ENCODE assay signal across 8 cellular contexts in genomic region chr2:86368181-86368824, GRCh38.
A peak's percentile ranks its signal among the peaks of the same experiment; 100 is the strongest.
DNase-seq lines count a peak whose midpoint lies in the region; ATAC-seq and TF ChIP-seq lines count a peak whose summit lies in the region.

No MANE protein-coding gene starts in this region.

- H3K27ac ChIP-seq in DND-41 (ENCODE audit: low read length) (no peak overlapping the region), HUES6 (ENCODE audit: low read depth, low read length) (no peak overlapping the region), SU-DHL-6 (ENCODE audit: low read depth, low read length) (no peak overlapping the region)

- H3K9ac ChIP-seq in DND-41 (ENCODE audit: low read depth, low read length) (no peak overlapping the region), HUES6 (ENCODE audit: low read length) (no peak overlapping the region), SU-DHL-6 (ENCODE audit: low read length) (no peak overlapping the region)

- H3K79me2 ChIP-seq in DND-41 (ENCODE audit: insufficient read depth, low read length) (no peaks in the 10 kb centered on the region), SU-DHL-6 (ENCODE audit: insufficient read depth, low read length) (no peaks in the 10 kb centered on the region)

- H3F3A ChIP-seq in SU-DHL-6 (ENCODE audit: insufficient read depth) = no peaks in the 10 kb centered on the region

- no peak overlapping the region for H3K4me2 ChIP-seq in DND-41 (ENCODE audit: insufficient read depth, low read length)
- H3K4me2 ChIP-seq in SU-DHL-6 (ENCODE audit: low read depth, low read length, poor library complexity, severe bottlenecking) = peak overlapping the region; percentile 40

- H3K4me3 ChIP-seq in DND-41 (ENCODE audit: low read depth in 1 of 2, low read length in 2 of 2) = no peak overlapping the region
- peak overlapping the region; percentile 17 for H3K4me3 ChIP-seq in HUES6 (ENCODE audit: low read depth, low read length)
- H3K4me3 ChIP-seq in SU-DHL-6 (ENCODE audit: insufficient read depth, low read length, poor library complexity, severe bottlenecking) = no peak overlapping the region
- H3K4me3 ChIP-seq in astrocyte of the spinal cord (ENCODE audit: low read depth, low read length) = no peak overlapping the region

- no peaks in the 10 kb centered on the region for H3K9me2 ChIP-seq in SU-DHL-6 (replicated peaks; ENCODE audit: insufficient read depth, low read length)

- DNase-seq in DND-41 = peak; percentile 24
- DNase-seq in astrocyte of the spinal cord (ENCODE audit: low read depth, low spot score) = peak; percentile 24
- peak; percentile 59 for DNase-seq in iris pigment epithelial cell (ENCODE audit: low read depth)
- DNase-seq in stimulated activated CD4-positive, alpha-beta T cell treated with anti-CD3 and anti-CD28 coated beads, Interleukin-1b, Interleukin-23, amount 100 ng/mL, for 4 hours (ENCODE audit: low read depth in 2 of 2) = peak; percentile 16 to 24
- DNase-seq in NCI-H510A (lab: John Stamatoyannopoulos, UW) = no peak

- H2AFZ ChIP-seq in DND-41 (ENCODE audit: low read depth, low read length) = no peak overlapping the region
- peak overlapping the region; percentile 43 for H2AFZ ChIP-seq in SU-DHL-6 (ENCODE audit: low read depth, low read length, severe bottlenecking)

- TF ChIP-seq CTCF in DND-41 (IDR thresholded peaks at IDR 0.05; ENCODE audit: borderline replicate concordance, extremely low read depth, low read length, poor library complexity, severe bottlenecking) (peak; percentile 42), SU-DHL-6 (IDR thresholded peaks at IDR 0.05; ENCODE audit: insufficient read depth, low read length, poor library complexity, severe bottlenecking) (peak; percentile 94), astrocyte of the spinal cord (IDR thresholded peaks at IDR 0.05; ENCODE audit: low read depth, low read length) (peak; percentile 70)

- H3K36me3 ChIP-seq in DND-41 (ENCODE audit: insufficient read depth, low read length) (no peaks in the 10 kb centered on the region), HUES6 (ENCODE audit: control insufficient read depth, insufficient read depth, low read length) (no peaks in the 10 kb centered on the region), SU-DHL-6 (ENCODE audit: low read length) (no peaks in the 10 kb centered on the region)

- H3K9me3 ChIP-seq in DND-41 (ENCODE audit: insufficient read depth, low read length, severe bottlenecking) (no peaks in the 10 kb centered on the region), HUES6 (ENCODE audit: control insufficient read depth, insufficient read depth, low read depth, low read length) (peaks cover 6% of the 10 kb centered on the region; the same call in 1 of the 2 replicates), SU-DHL-6 (ENCODE audit: insufficient read depth, low read length) (no peaks in the 10 kb centered on the region)

- 0 out of 2 replicates have a peak, but pooled peaks cover 3% of the 10 kb centered on the region for H3K4me1 ChIP-seq in DND-41 (ENCODE audit: insufficient read depth, low read length)
- peaks cover 5% of the 10 kb centered on the region for H3K4me1 ChIP-seq in HUES6 (ENCODE audit: control insufficient read depth, insufficient read depth, low read length)

- H3K27me3 ChIP-seq in DND-41 (ENCODE audit: insufficient read depth, low read length, poor library complexity) (no peaks in the 10 kb centered on the region), HUES6 (ENCODE audit: control insufficient read depth, insufficient read depth, low read length) (no peaks in the 10 kb centered on the region), SU-DHL-6 (ENCODE audit: low read length) (no peaks in the 10 kb centered on the region)

- ATAC-seq in DND-41 (ENCODE audit: insufficient read depth, low read depth) (peak; percentile 40; the same call in 1 of the 3 replicates), HG03354 (IDR thresholded peaks at IDR 0.05; ENCODE audit: poor library complexity, severe bottlenecking, unreplicated experiment) (no peak)

- in situ Hi-C loops in astrocyte of the spinal cord (cut with HindIII; ENCODE audit: low sequenced_read_pairs) = no loop called here

- no peaks in the 10 kb centered on the region for H4K20me1 ChIP-seq in DND-41 (ENCODE audit: insufficient read depth, low read length)
- no peaks in the 10 kb centered on the region for H4K20me1 ChIP-seq in SU-DHL-6 (ENCODE audit: low read depth, low read length)

Comparison
In these comparisons a context has a peak if more than half of its experiments do, and no peak if none do; other contexts are left out.
1. CTCF ChIP-seq: peak in every context shown above with its lines; median percentile 94 in SU-DHL-6; 70 in astrocyte of the spinal cord; 42 in DND-41.